17 cellular contexts compared by ENCODE assay signal in genomic region chr3:172283848-172284357, GRCh38.
"Had no signal": no experiment of that assay in that cellular context is flagged by ENCODE, and none has a peak within 500 bp of the region (broad histone marks: within the 10 kb centered on the region; RNA-seq: fewer than 3 reads in every experiment).

No MANE protein-coding gene starts in this region.

- H3K4me3 ChIP-seq: heart left ventricle, left lung, lung, sigmoid colon, skin epidermis, upper lobe of left lung, uterus had no signal

- H3K27me3 ChIP-seq: heart left ventricle, left lung, sigmoid colon, upper lobe of left lung, uterus had no signal

- FAIRE-seq: endometrium, frontal cortex had no signal

- ATAC-seq: esophagus mucosa, heart left ventricle, left lung had no signal

- H3K27ac ChIP-seq: left lung, sigmoid colon, skin epidermis, upper lobe of left lung, uterus had no signal

- DNase-seq: effector memory CD4-positive, alpha-beta T cell; heart left ventricle; hypothalamus; islet precursor cell; left lung; mesenchymal stem cell; naive B cell; sigmoid colon; stimulated activated CD4-positive, alpha-beta T cell treated with anti-CD3 and anti-CD28 coated beads, Interleukin-2, amount 100 ng/mL, for 48 hours; stimulated activated naive CD4-positive, alpha-beta T cell treated with Interleukin-2 at 50 U/mL for 16 hours; upper lobe of left lung; uterus had no signal

- H3K36me3 ChIP-seq: uterus had no signal

- H3K9me3 ChIP-seq: heart left ventricle, left lung, sigmoid colon, upper lobe of left lung, uterus had no signal
